Comparison of ENCODE assay signal across 10 cellular contexts in the genomic region with DNA sequence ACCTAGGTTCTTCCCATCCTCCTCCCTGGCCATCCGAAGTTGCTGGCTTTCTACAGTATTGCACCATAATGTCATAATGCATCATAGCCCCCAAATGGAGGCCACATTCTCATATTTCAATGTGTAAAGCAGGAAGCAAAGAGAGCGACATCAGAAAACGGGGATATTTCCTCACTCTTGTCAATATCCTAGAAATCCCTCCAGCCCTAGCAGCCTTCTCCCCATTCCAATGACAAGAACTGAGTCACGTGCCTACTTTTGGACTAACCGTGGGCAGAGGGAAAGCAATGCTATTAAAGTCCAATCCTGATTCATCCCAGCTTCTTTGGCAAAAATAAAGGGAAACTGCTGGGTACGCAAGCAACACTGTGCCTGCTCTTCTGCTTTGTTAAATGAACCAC.
A peak's percentile ranks its signal among the peaks of the same experiment; 100 is the strongest.
DNase-seq lines count a peak whose midpoint lies in the region; TF ChIP-seq lines count a peak whose summit lies in the region.
"Had no signal": no experiment of that assay in that cellular context is flagged by ENCODE, and none has a peak within 500 bp of the region (broad histone marks: within the 10 kb centered on the region; RNA-seq: fewer than 3 reads in every experiment).

No MANE protein-coding gene starts in this region.

- H3K9me3 ChIP-seq in iPS-20b (ENCODE audit: insufficient read depth, low read depth, low read length), result no peaks in the 10 kb centered on the region

- H3K27ac ChIP-seq in iPS-20b (ENCODE audit: low read length), result no peak overlapping the region

- peak overlapping the region; percentile 33; the same call in 1 of the 2 replicates for H3K9ac ChIP-seq in iPS-20b (ENCODE audit: low read depth, low read length)

- in situ Hi-C loops in astrocyte of the cerebellum (cut with HindIII; ENCODE audit: low sequenced_read_pairs), result no loop called here

- no peaks in the 10 kb centered on the region for H3K27me3 ChIP-seq in iPS-20b (ENCODE audit: insufficient read depth, low read length)

- DNase-seq in NCI-H1417 (lab: John Stamatoyannopoulos, UW) (peak in 2 of 3 experiments; percentile 50 to 81), NCI-H1417 treated with DMSO at 0.1 percent for 48 hours (lab: John Stamatoyannopoulos, UW) (no peak), astrocyte of the cerebellum (ENCODE audit: low read depth) (no peak), superior temporal gyrus (ENCODE audit: extremely low spot score) (peak; percentile 88), NCI-H2227 (lab: John Stamatoyannopoulos, UW; ENCODE audit: unreplicated experiment) (no peak), NCI-H1105 treated with DMSO at 0.1 percent for 48 hours (lab: John Stamatoyannopoulos, UW) (no peak)
- no peak for DNase-seq in stimulated activated CD4-positive, alpha-beta T cell treated with anti-CD3 and anti-CD28 coated beads, Interleukin-2, amount 100 ng/mL, for 48 hours
- DNase-seq: activated T-cell treated with anti-CD3 and anti-CD28 coated beads, Interleukin-2, amount 50 U/mL, for 1 hour; effector memory CD8-positive, alpha-beta T cell had no signal

- TF ChIP-seq CTCF in astrocyte of the cerebellum (IDR thresholded peaks at IDR 0.05; ENCODE audit: low read depth, low read length, missing control alignments), result no peak

- peak overlapping the region; percentile 9 for H3K4me3 ChIP-seq in astrocyte of the cerebellum (ENCODE audit: low read depth, low read length)
- no peak overlapping the region for H3K4me3 ChIP-seq in iPS-20b (ENCODE audit: low read length)

- peaks cover 11% of the 10 kb centered on the region; the same call in 1 of the 2 replicates for H3K4me1 ChIP-seq in iPS-20b (ENCODE audit: insufficient read depth, low read length)

- no peaks in the 10 kb centered on the region for H3K36me3 ChIP-seq in iPS-20b (ENCODE audit: insufficient read depth, low read depth, low read length)

Comparison
In these comparisons a context has a peak if more than half of its experiments do, and no peak if none do; other contexts are left out.
1. DNase-seq: peak in NCI-H1417 (2 of 3) and superior temporal gyrus (single experiment); none in NCI-H1417 treated with DMSO at 0.1 percent for 48 hours (single experiment), astrocyte of the cerebellum (single experiment), NCI-H2227 (single experiment), NCI-H1105 treated with DMSO at 0.1 percent for 48 hours (single experiment) and stimulated activated CD4-positive, alpha-beta T cell treated with anti-CD3 and anti-CD28 coated beads, Interleukin-2, amount 100 ng/mL, for 48 hours (0 of 2).